Comparison of ENCODE assay signal across 7 cellular contexts in genomic region chr1:234866007-234866866, GRCh38.
DNase-seq lines count a peak whose midpoint lies in the region; ATAC-seq and TF ChIP-seq lines count a peak whose summit lies in the region.

No MANE protein-coding gene starts in this region.

- peaks cover 13 to 51% (median 39%) of the 10 kb centered on the region in 4 donors for H3K4me1 ChIP-seq in stomach

- no peaks in the 10 kb centered on the region for H3K36me3 ChIP-seq in stomach

- H3K27ac Mint-ChIP-seq in T-helper 17 cell, result peak overlapping the region; percentile 79

- H3K27me3 Mint-ChIP-seq in T-helper 17 cell, result no peaks in the 10 kb centered on the region

- H3K4me3 ChIP-seq in stomach, result no peak overlapping the region

- TF ChIP-seq EP300 in stomach (IDR thresholded peaks at IDR 0.05), result no peak

- TF ChIP-seq CTCF in stomach (IDR thresholded peaks at IDR 0.05) (no peak), GM13977 (IDR thresholded peaks at IDR 0.05; ENCODE audit: extremely low read depth, insufficient read depth, missing control alignments) (no peak)

- no peaks in the 10 kb centered on the region for H3K36me3 Mint-ChIP-seq in T-helper 17 cell (ENCODE audit: low read depth)

- in situ Hi-C loops in GM13977 (cut with MboI; ENCODE audit: low pct_unique_long_range_greater_than_20kb, low sequenced_read_pairs, unreplicated experiment), result no loop called here

- no peak for TF ChIP-seq POLR2A in stomach (IDR thresholded peaks at IDR 0.05)

- H3K27ac ChIP-seq in stomach, result peak overlapping the region; percentile 1 to 70 (median 24)

- peak; percentile 71 for ATAC-seq in T-helper 17 cell
- no peak for ATAC-seq in GM19328 (IDR thresholded peaks at IDR 0.05; ENCODE audit: unreplicated experiment)

- no peaks in the 10 kb centered on the region for H3K9me3 ChIP-seq in T-helper 17 cell (ENCODE audit: control insufficient read depth, low read length, poor library complexity, severe bottlenecking)
- H3K9me3 ChIP-seq in stomach, result peaks cover 0 to under 1% (median 0%) of the 10 kb centered on the region in 4 donors

- no peak overlapping the region for H3K4me3 Mint-ChIP-seq in T-helper 17 cell

- WGBS in stomach, 5 donors, result 59 to 72% (median 68%) methylated on average over 18 of the region's 18 CpGs

- peaks cover 17% of the 10 kb centered on the region for H3K4me1 Mint-ChIP-seq in T-helper 17 cell

- DNase-seq in HPDE6-E6E7 (ENCODE audit: extremely low spot score), result peak; percentile 80
- no peak for DNase-seq in T-helper 17 cell
- DNase-seq in cardiac septum (ENCODE audit: low spot score), result peak; percentile 67
- DNase-seq in stomach, result peak; percentile 50
- DNase-seq in GM13977 (ENCODE audit: low spot score), result no peak
- DNase-seq in GF-D8 (lab: John Stamatoyannopoulos, UW), result no peak

- intact Hi-C loops in cardiac septum (cut with DNase I), result loop anchor here (5.0 kb wide), 2 partner anchors 144 to 254 kb away; partner anchors contain the start of gene IRF2BP2
- intact Hi-C loops in stomach (cut with DNase I; ENCODE audit: low total_unique reads), result no loop called here

- no peaks in the 10 kb centered on the region for H3K27me3 ChIP-seq in stomach

Comparison
In these comparisons a context has a peak if more than half of its experiments do, and no peak if none do; other contexts are left out.
1. DNase-seq: peak in HPDE6-E6E7 (single experiment), cardiac septum (single experiment) and stomach (single experiment); none in T-helper 17 cell (0 of 3), GM13977 (single experiment) and GF-D8 (single experiment).